16 cellular contexts compared by ENCODE assay signal in genomic region chr3:152334761-152335160, GRCh38.
DNase-seq lines count a peak whose midpoint lies in the region; ATAC-seq and TF ChIP-seq lines count a peak whose summit lies in the region.
"Had no signal": no experiment of that assay in that cellular context is flagged by ENCODE, and none has a peak within 500 bp of the region (broad histone marks: within the 10 kb centered on the region; RNA-seq: fewer than 3 reads in every experiment).

No MANE protein-coding gene starts in this region.

- CTCF ChIA-PET in activated CD8-positive, alpha-beta memory T cell treated with anti-CD3 and anti-CD28 coated beads, Interleukin-2, amount 10 ng/mL, durations not matched to agents 7 days and 5 days (lab: Charles Lee): no interaction called here

- DNase-seq in activated CD8-positive, alpha-beta memory T cell treated with anti-CD3 and anti-CD28 coated beads, Interleukin-2, amount 10 ng/mL, durations not matched to agents 7 days and 5 days: no peak
- DNase-seq in activated CD8-positive, alpha-beta memory T cell treated with anti-CD3 and anti-CD28 coated beads, Interleukin-2, amount 50 U/mL, for 4 hours: no peak
- DNase-seq in ascending aorta (ENCODE audit: low spot score in 2 of 2) (no peak), NCI-H1105 treated with DMSO at 0.1 percent for 48 hours (lab: John Stamatoyannopoulos, UW) (no peak)
- DNase-seq in stimulated activated CD4-positive, alpha-beta T cell treated with anti-CD3 and anti-CD28 coated beads, Interleukin-2, amount 100 ng/mL, for 24 hours: no peak
- DNase-seq: cortex of kidney; glutamatergic neuron; HFFc6; IMR-90; NCI-H1048; stimulated activated CD4-positive, alpha-beta T cell treated with anti-CD3 and anti-CD28 coated beads, Interleukin-4, amount 100 ng/mL, for 24 hours had no signal

- ATAC-seq in activated CD8-positive, alpha-beta memory T cell treated with anti-CD3 and anti-CD28 coated beads, Interleukin-2, amount 10 ng/mL, durations not matched to agents 7 days and 5 days: no peak
- no peak for ATAC-seq in HG03521 (IDR thresholded peaks at IDR 0.05; ENCODE audit: unreplicated experiment)
- ATAC-seq: sciatic nerve, WTC11 had no signal

- peak overlapping the region; percentile 58 to 91 for H3K27ac ChIP-seq in ascending aorta
- H3K27ac ChIP-seq in skeletal muscle tissue (ENCODE audit: low read depth, low read length): peak overlapping the region; percentile 14

- intact Hi-C loops in ascending aorta (cut with DNase I): loop anchor here (5.0 kb wide), 1 partner anchor 68 kb away; no protein-coding TSS in a partner anchor

- no peaks in the 10 kb centered on the region for H3K27me3 Mint-ChIP-seq in activated CD8-positive, alpha-beta memory T cell treated with anti-CD3 and anti-CD28 coated beads, Interleukin-2, amount 10 ng/mL, durations not matched to agents 7 days and 5 days
- no peaks in the 10 kb centered on the region for H3K27me3 Mint-ChIP-seq in IgD-negative memory B cell

- H3K4me3 ChIP-seq in ascending aorta (no peak overlapping the region), skeletal muscle tissue (ENCODE audit: low read length in 3 of 3) (no peak overlapping the region)

- no peaks in the 10 kb centered on the region for H3K9me3 Mint-ChIP-seq in activated CD8-positive, alpha-beta memory T cell treated with anti-CD3 and anti-CD28 coated beads, Interleukin-2, amount 10 ng/mL, durations not matched to agents 7 days and 5 days (ENCODE audit: low read depth)
- H3K9me3 Mint-ChIP-seq in IgD-negative memory B cell: no peaks in the 10 kb centered on the region
- H3K9me3 Mint-ChIP-seq: HFFc6, WTC11 had no signal

- TF ChIP-seq CTCF in ascending aorta (IDR thresholded peaks at IDR 0.05): no peak

- H3K27me3 ChIP-seq in ascending aorta (no peaks in the 10 kb centered on the region), skeletal muscle tissue (ENCODE audit: control insufficient read depth in 3 of 3, insufficient read depth in 3 of 3, low read length in 3 of 3) (no peaks in the 10 kb centered on the region)

- peaks cover 0 to 4% of the 10 kb centered on the region in 2 donors for H3K9me3 ChIP-seq in ascending aorta
- H3K9me3 ChIP-seq in skeletal muscle tissue (ENCODE audit: control insufficient read depth in 3 of 3, low read length in 3 of 3): no peaks in the 10 kb centered on the region

- peak overlapping the region; percentile 19 for H3K27ac Mint-ChIP-seq in activated CD8-positive, alpha-beta memory T cell treated with anti-CD3 and anti-CD28 coated beads, Interleukin-2, amount 10 ng/mL, durations not matched to agents 7 days and 5 days
- H3K27ac Mint-ChIP-seq in IgD-negative memory B cell: peak overlapping the region; percentile 39 to 76 (median 67)
- H3K27ac Mint-ChIP-seq: HFFc6, WTC11 had no signal

- no peaks in the 10 kb centered on the region for H3K36me3 ChIP-seq in ascending aorta
- H3K36me3 ChIP-seq in skeletal muscle tissue (ENCODE audit: control insufficient read depth in 3 of 3, insufficient read depth in 3 of 3, low read length in 3 of 3): peaks cover 3 to 7% (median 5%) of the 10 kb centered on the region in 3 donors

- H3K4me1 ChIP-seq in ascending aorta (peaks cover 7 to 58% of the 10 kb centered on the region in 2 donors), skeletal muscle tissue (ENCODE audit: control insufficient read depth in 3 of 3, insufficient read depth in 3 of 3, low read length in 3 of 3) (peaks cover 36 to 51% (median 38%) of the 10 kb centered on the region in 3 donors)

- no peak overlapping the region for H3K9ac ChIP-seq in skeletal muscle tissue (ENCODE audit: low read depth in 1 of 3, low read length in 3 of 3)

- H3K4me3 Mint-ChIP-seq in activated CD8-positive, alpha-beta memory T cell treated with anti-CD3 and anti-CD28 coated beads, Interleukin-2, amount 10 ng/mL, durations not matched to agents 7 days and 5 days: no peak overlapping the region
- peak overlapping the region; percentile 4 to 85 (median 72) for H3K4me3 Mint-ChIP-seq in IgD-negative memory B cell
- H3K4me3 Mint-ChIP-seq: HFFc6, WTC11 had no signal

- peaks cover 57% of the 10 kb centered on the region for H3K36me3 Mint-ChIP-seq in activated CD8-positive, alpha-beta memory T cell treated with anti-CD3 and anti-CD28 coated beads, Interleukin-2, amount 10 ng/mL, durations not matched to agents 7 days and 5 days
- H3K36me3 Mint-ChIP-seq in IgD-negative memory B cell: peaks cover 12% of the 10 kb centered on the region
- H3K36me3 Mint-ChIP-seq: WTC11 had no signal

- peaks cover 66% of the 10 kb centered on the region for H3K4me1 Mint-ChIP-seq in activated CD8-positive, alpha-beta memory T cell treated with anti-CD3 and anti-CD28 coated beads, Interleukin-2, amount 10 ng/mL, durations not matched to agents 7 days and 5 days
- peaks cover 63 to 69% (median 67%) of the 10 kb centered on the region in 3 donors for H3K4me1 Mint-ChIP-seq in IgD-negative memory B cell
